In the genomic region with DNA sequence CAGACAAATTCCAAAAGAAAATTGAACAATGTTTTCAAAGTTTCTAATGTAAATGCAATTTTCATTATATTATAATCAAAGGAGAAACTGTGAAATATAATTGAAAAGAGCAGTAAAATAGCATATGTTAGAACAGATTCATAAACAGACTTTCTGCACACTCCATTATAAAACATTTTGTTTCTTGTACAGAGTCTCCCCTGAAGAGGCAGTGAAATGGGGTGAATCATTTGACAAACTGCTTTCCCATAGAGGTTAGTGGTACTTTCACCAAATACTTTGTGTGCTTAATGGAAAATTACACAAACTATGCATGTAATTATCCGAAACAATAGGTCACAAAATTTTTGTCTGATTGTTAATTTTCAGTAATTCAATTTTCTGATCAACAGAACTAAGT, we compare ENCODE assay signal across 24 cellular contexts. TPM values are rescaled to one million over a fixed set of nuclear protein-coding genes. Genes with fewer than 3 reads are reported as not detected.
A peak's percentile ranks its signal among the peaks of the same experiment; 100 is the strongest.
DNase-seq lines count a peak whose midpoint lies in the region; ATAC-seq and TF ChIP-seq lines count a peak whose summit lies in the region.
"Had no signal": no experiment of that assay in that cellular context is flagged by ENCODE, and none has a peak within 500 bp of the region (broad histone marks: within the 10 kb centered on the region; RNA-seq: fewer than 3 reads in every experiment).

No MANE protein-coding gene starts in this region.

- H3K4me3 ChIP-seq in DND-41 (ENCODE audit: low read depth in 1 of 2, low read length in 2 of 2) (peak overlapping the region; percentile 15 to 50; a peak in 3 of 4 replicates), SK-N-MC (peak overlapping the region; percentile 31; the same call in 1 of the 2 replicates), lower lobe of right lung (no peak overlapping the region), neuronal stem cell (ENCODE audit: low read length in 2 of 2) (no peak overlapping the region)
- H3K4me3 ChIP-seq: GM23338, suprapubic skin, vagina had no signal

- no CpG with 5 or more reads among the region's 1 CpG for WGBS in neuronal stem cell (ENCODE audit: extremely low coverage in 2 of 2, insufficient read length in 2 of 2, insufficient replicate concordance in 1 of 2), 2 donors

- peak overlapping the region; percentile 96 for H3K27ac ChIP-seq in DND-41 (ENCODE audit: low read length)
- H3K27ac ChIP-seq in SK-N-MC, result peak overlapping the region; percentile 88
- peak overlapping the region; percentile 37 for H3K27ac ChIP-seq in lower lobe of right lung
- no peak overlapping the region for H3K27ac ChIP-seq in neuronal stem cell (replicated peaks; ENCODE audit: low read length)
- H3K27ac ChIP-seq: epithelial cell of prostate, sigmoid colon, suprapubic skin, vagina had no signal

- DNase-seq in DND-41, result no peak
- peak; percentile 55 for DNase-seq in LHCN-M2 (ENCODE audit: low read depth)
- no peak for DNase-seq in SK-N-MC (ENCODE audit: low read depth, low spot score)
- DNase-seq in lower lobe of right lung, result no peak
- DNase-seq in left ventricle myocardium superior, result no peak
- no peak for DNase-seq in iPS-NIHi7 (ENCODE audit: extremely low spot score)
- no peak for DNase-seq in neuronal stem cell (ENCODE audit: low spot score)
- DNase-seq: activated CD4-positive, alpha-beta T cell treated with anti-CD3 and anti-CD28 coated beads for 1 hour; activated naive CD4-positive, alpha-beta T cell treated with anti-CD3 and anti-CD28 coated beads, Interleukin-2, amount 10 ng/mL, durations not matched to agents 7 days and 5 days; activated T-cell treated with anti-CD3 and anti-CD28 coated beads, Interleukin-2, amount 50 U/mL, for 4 hours; anterior cingulate cortex; head of caudate nucleus; left colon; NCI-H187; NCI-H748 treated with DMSO at 0.1 percent for 48 hours; sigmoid colon; SK-N-SH; T1000 had no signal

- H3K14ac ChIP-seq in neuronal stem cell (ENCODE audit: low read length), result no peak overlapping the region

- H3K79me2 ChIP-seq in DND-41 (ENCODE audit: insufficient read depth, low read length), result peaks cover 23% of the 10 kb centered on the region

- H2BK5ac ChIP-seq in neuronal stem cell (ENCODE audit: low read length), result no peak overlapping the region

- H2AFZ ChIP-seq in DND-41 (ENCODE audit: low read depth, low read length) (peak overlapping the region; percentile 7; the same call in 1 of the 2 replicates), neuronal stem cell (ENCODE audit: low read length) (no peak overlapping the region)
- H2AFZ ChIP-seq: GM23338 had no signal

- H3K23ac ChIP-seq in neuronal stem cell (ENCODE audit: low read depth, low read length, poor library complexity), result no peak overlapping the region

- H2BK15ac ChIP-seq in neuronal stem cell (ENCODE audit: low read length), result no peak overlapping the region

- no peak overlapping the region for H3K18ac ChIP-seq in neuronal stem cell (ENCODE audit: low read length)

- ATAC-seq in DND-41 (ENCODE audit: insufficient read depth, low read depth) (peak; percentile 72), lower lobe of right lung (no peak), left ventricle myocardium superior (no peak), HG03280 (IDR thresholded peaks at IDR 0.05; ENCODE audit: unreplicated experiment) (no peak)
- ATAC-seq: activated T-cell treated with anti-CD3 and anti-CD28 coated beads, Interleukin-2, amount 50 U/mL, for 4 hours; GM23338; left colon had no signal

- H2BK12ac ChIP-seq in neuronal stem cell (ENCODE audit: low read length), result no peak overlapping the region

- H4K91ac ChIP-seq in neuronal stem cell (ENCODE audit: low read depth, low read length, poor library complexity), result no peak overlapping the region

- H3K4me1 ChIP-seq in DND-41 (ENCODE audit: insufficient read depth, low read length) (peaks cover 64% of the 10 kb centered on the region), lower lobe of right lung (no peaks in the 10 kb centered on the region), neuronal stem cell (ENCODE audit: control insufficient read depth in 2 of 2, insufficient read depth in 1 of 2, low read depth in 1 of 2, low read length in 2 of 2) (no peaks in the 10 kb centered on the region)
- H3K4me1 ChIP-seq: sigmoid colon, suprapubic skin, vagina had no signal

- H2BK120ac ChIP-seq in neuronal stem cell (ENCODE audit: low read depth, low read length), result no peak overlapping the region

- intact Hi-C loops in lower lobe of right lung (cut with DNase I) (no loop called here), left ventricle myocardium superior (cut with micrococcal nuclease) (no loop called here)

- H3K36me3 ChIP-seq in DND-41 (ENCODE audit: insufficient read depth, low read length) (peaks cover 32% of the 10 kb centered on the region), SK-N-MC (ENCODE audit: insufficient read depth, low read length) (no peaks in the 10 kb centered on the region), lower lobe of right lung (no peaks in the 10 kb centered on the region), neuronal stem cell (replicated peaks in 1 of 2; ENCODE audit: control insufficient read depth in 2 of 2, insufficient read depth in 2 of 2, low read length in 2 of 2) (no peaks in the 10 kb centered on the region)
- H3K36me3 ChIP-seq: sigmoid colon, suprapubic skin, vagina had no signal

- no peaks in the 10 kb centered on the region for H4K20me1 ChIP-seq in DND-41 (ENCODE audit: insufficient read depth, low read length)

- H3K9me3 ChIP-seq in DND-41 (ENCODE audit: insufficient read depth, low read length, severe bottlenecking) (peaks cover 22% of the 10 kb centered on the region), SK-N-MC (ENCODE audit: low read depth, low read length) (no peaks in the 10 kb centered on the region), lower lobe of right lung (no peaks in the 10 kb centered on the region), neuronal stem cell (replicated peaks in 1 of 2; ENCODE audit: control insufficient read depth in 2 of 2, insufficient read depth in 1 of 2, low read depth in 1 of 2, low read length in 2 of 2) (no peaks in the 10 kb centered on the region)
- H3K9me3 ChIP-seq: vagina had no signal

- H3K27me3 ChIP-seq in DND-41 (ENCODE audit: insufficient read depth, low read length, poor library complexity) (no peaks in the 10 kb centered on the region), lower lobe of right lung (ENCODE audit: low read depth) (no peaks in the 10 kb centered on the region), neuronal stem cell (ENCODE audit: control insufficient read depth in 3 of 3, insufficient read depth in 3 of 3, low read depth in 1 of 3, low read length in 3 of 3) (no peaks in the 10 kb centered on the region)
- H3K27me3 ChIP-seq: sigmoid colon, suprapubic skin, vagina had no signal

- TF ChIP-seq CTCF in DND-41 (IDR thresholded peaks at IDR 0.05; ENCODE audit: borderline replicate concordance, extremely low read depth, low read length, poor library complexity, severe bottlenecking), result no peak
- no peak for TF ChIP-seq CTCF in lower lobe of right lung (IDR thresholded peaks at IDR 0.05)

- no peak overlapping the region for H3K4ac ChIP-seq in neuronal stem cell (ENCODE audit: low read length)

- peak overlapping the region; percentile 51 for H3K4me2 ChIP-seq in DND-41 (ENCODE audit: insufficient read depth, low read length)
- no peak overlapping the region for H3K4me2 ChIP-seq in neuronal stem cell (ENCODE audit: insufficient read depth, low read length, poor library complexity, severe bottlenecking)
- H3K4me2 ChIP-seq: GM23338, SK-N-SH had no signal

- no peak overlapping the region for H4K8ac ChIP-seq in neuronal stem cell (ENCODE audit: low read depth, low read length)

- H3K9ac ChIP-seq in DND-41 (ENCODE audit: low read depth, low read length) (peak overlapping the region; percentile 72), SK-N-MC (ENCODE audit: insufficient read length) (peak overlapping the region; percentile 51), neuronal stem cell (ENCODE audit: low read depth, low read length, poor library complexity) (no peak overlapping the region)
- H3K9ac ChIP-seq: SK-N-SH had no signal

- H2AK5ac ChIP-seq in neuronal stem cell (ENCODE audit: low read depth, low read length), result no peak overlapping the region

- H3K79me1 ChIP-seq in neuronal stem cell (ENCODE audit: low read depth, low read length), result no peaks in the 10 kb centered on the region

RNA-seq across cellular contexts. Expression of a gene that starts 1.9 kb away (rescaled TPM):
- total RNA-seq in LHCN-M2 (2014; rRNA removed), result not detected in 2 replicates
- polyA plus RNA-seq in LHCN-M2 (2012), result not detected
- total RNA-seq in lower lobe of right lung, result 13.0 TPM
- 1.4 TPM for total RNA-seq in left ventricle myocardium superior
- not detected for polyA plus RNA-seq in neuronal stem cell (2013, experiment 1 of 2)
- not detected for polyA plus RNA-seq in neuronal stem cell (2013, experiment 2 of 2)
- total RNA-seq: GM23338, M059J had no signal
- polyA plus RNA-seq: GM23338, SK-N-SH had no signal

Comparison
In these comparisons a context has a peak if more than half of its experiments do, and no peak if none do; other contexts are left out.
1. H3K4me3 ChIP-seq: peak in DND-41 (2 of 2) and SK-N-MC (single experiment); none in lower lobe of right lung (single experiment) and neuronal stem cell (0 of 2).